In the genomic region with DNA sequence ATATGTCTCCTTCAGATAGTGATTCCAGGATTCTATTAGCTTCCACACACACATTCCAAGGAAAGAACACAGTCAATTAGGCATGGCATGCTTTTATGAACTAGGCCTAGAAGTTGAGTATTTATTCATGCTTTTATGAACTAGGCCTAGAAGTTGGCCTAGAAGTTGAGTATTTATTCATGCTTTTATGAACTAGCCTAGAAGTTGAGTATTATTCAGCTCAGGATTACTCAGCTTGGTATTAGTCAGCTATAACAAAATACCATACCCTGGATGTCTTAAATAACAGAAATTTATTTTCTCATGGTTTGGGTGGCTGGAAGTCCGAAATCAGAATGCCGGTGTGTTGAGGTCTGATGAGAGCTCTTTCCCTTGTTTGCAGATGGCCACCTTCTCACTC, we compare ENCODE assay signal across 27 cellular contexts.
DNase-seq lines count a peak whose midpoint lies in the region; ATAC-seq and TF ChIP-seq lines count a peak whose summit lies in the region.
"Had no signal": no experiment of that assay in that cellular context is flagged by ENCODE, and none has a peak within 500 bp of the region (broad histone marks: within the 10 kb centered on the region; RNA-seq: fewer than 3 reads in every experiment).

No MANE protein-coding gene starts in this region.

- H3K36me3 Mint-ChIP-seq in chondrocyte (ENCODE audit: low read depth) (no peaks in the 10 kb centered on the region), natural killer cell (no peaks in the 10 kb centered on the region)
- H3K36me3 Mint-ChIP-seq: neural progenitor cell had no signal

- intact Hi-C loops in natural killer cell (cut with micrococcal nuclease): no loop called here

- H3K27ac ChIP-seq in AG04450 (ENCODE audit: low read depth, low read length): no peak overlapping the region
- no peak overlapping the region for H3K27ac ChIP-seq in substantia nigra (ENCODE audit: low read depth, low read length, poor library complexity, severe bottlenecking)
- H3K27ac ChIP-seq: gastroesophageal sphincter, HL-60, neural progenitor cell, RWPE1, transverse colon, VCaP had no signal

- H3K4me3 ChIP-seq in AG04450 (ENCODE audit: low read depth, low read length): no peak overlapping the region
- H3K4me3 ChIP-seq: gastroesophageal sphincter, HAP-1, lung, neural progenitor cell, transverse colon had no signal

- no peaks in the 10 kb centered on the region for H3K9me3 ChIP-seq in AG04450 (ENCODE audit: control insufficient read depth, insufficient read depth, low read length)
- H3K9me3 ChIP-seq: gastroesophageal sphincter, HAP-1, SK-N-SH, transverse colon had no signal

- no peaks in the 10 kb centered on the region for H3K27me3 Mint-ChIP-seq in chondrocyte (ENCODE audit: low read depth)
- H3K27me3 Mint-ChIP-seq in natural killer cell (ENCODE audit: low read depth in 2 of 2): no peaks in the 10 kb centered on the region
- H3K27me3 Mint-ChIP-seq: activated CD4-positive, alpha-beta T cell treated with anti-CD3 and anti-CD28 coated beads, Interleukin-2, amount 10 ng/mL, durations not matched to agents 24 days and 14 days; central memory CD8-positive, alpha-beta T cell; stimulated activated naive CD8-positive, alpha-beta T cell treated with anti-CD3 and anti-CD28 coated beads, Interleukin-15, amount 100 ng/mL, for 72 hours had no signal

- CTCF ChIA-PET in AG04450 (lab: Charles Lee): no interaction called here

- H3K9me3 Mint-ChIP-seq in chondrocyte (ENCODE audit: low read depth) (no peaks in the 10 kb centered on the region), natural killer cell (peaks cover 0 to 5% of the 10 kb centered on the region in 2 donors)
- H3K9me3 Mint-ChIP-seq: activated CD4-positive, alpha-beta T cell treated with anti-CD3 and anti-CD28 coated beads, Interleukin-2, amount 10 ng/mL, durations not matched to agents 24 days and 14 days; neural progenitor cell had no signal

- H3K27ac Mint-ChIP-seq in chondrocyte (ENCODE audit: unreplicated experiment) (peak overlapping the region; percentile 85), natural killer cell (no peak overlapping the region)
- H3K27ac Mint-ChIP-seq: activated CD4-positive, alpha-beta T cell treated with anti-CD3 and anti-CD28 coated beads, Interleukin-2, amount 10 ng/mL, durations not matched to agents 24 days and 14 days; activated naive CD4-positive, alpha-beta T cell treated with anti-CD3 and anti-CD28 coated beads for 36 hours; activated T-cell treated with anti-CD3 and anti-CD28 coated beads, Interleukin-2, amount 50 U/mL, for 72 hours; neural progenitor cell; stimulated activated naive CD8-positive, alpha-beta T cell treated with anti-CD3 and anti-CD28 coated beads, Interleukin-15, amount 100 ng/mL, for 72 hours had no signal

- TF ChIP-seq CTCF in AG04450 (IDR thresholded peaks at IDR 0.05; ENCODE audit: low read depth, low read length) (no peak), chondrocyte (IDR thresholded peaks at IDR 0.05) (no peak), natural killer cell (IDR thresholded peaks at IDR 0.05) (no peak)

- POLR2A ChIA-PET in AG04450 (lab: Yijun Ruan, JAX): no interaction called here

- H3K4me1 Mint-ChIP-seq in chondrocyte (ENCODE audit: low read depth) (peaks cover 37% of the 10 kb centered on the region), natural killer cell (no peaks in the 10 kb centered on the region)
- H3K4me1 Mint-ChIP-seq: activated CD4-positive, alpha-beta T cell treated with anti-CD3 and anti-CD28 coated beads, Interleukin-2, amount 10 ng/mL, durations not matched to agents 24 days and 14 days; central memory CD8-positive, alpha-beta T cell; neural progenitor cell; stimulated activated naive CD8-positive, alpha-beta T cell treated with anti-CD3 and anti-CD28 coated beads, Interleukin-15, amount 100 ng/mL, for 72 hours had no signal

- ATAC-seq in natural killer cell: no peak
- ATAC-seq: activated T-cell treated with anti-CD3 and anti-CD28 coated beads, Interleukin-2, amount 50 U/mL, for 72 hours; gastroesophageal sphincter; stimulated activated naive CD8-positive, alpha-beta T cell treated with anti-CD3 and anti-CD28 coated beads, Interleukin-15, amount 100 ng/mL, for 72 hours had no signal

- H3K27me3 ChIP-seq in AG04450 (ENCODE audit: control insufficient read depth, insufficient read depth, low read length): no peaks in the 10 kb centered on the region
- H3K27me3 ChIP-seq: gastroesophageal sphincter, neural progenitor cell, transverse colon had no signal

- H3K4me3 Mint-ChIP-seq in chondrocyte (ENCODE audit: unreplicated experiment): no peak overlapping the region
- H3K4me3 Mint-ChIP-seq in natural killer cell: no peak overlapping the region
- H3K4me3 Mint-ChIP-seq: activated CD4-positive, alpha-beta T cell treated with anti-CD3 and anti-CD28 coated beads, Interleukin-2, amount 10 ng/mL, durations not matched to agents 24 days and 14 days; activated naive CD4-positive, alpha-beta T cell treated with anti-CD3 and anti-CD28 coated beads for 36 hours; activated T-cell treated with anti-CD3 and anti-CD28 coated beads, Interleukin-2, amount 50 U/mL, for 72 hours; central memory CD8-positive, alpha-beta T cell; neural progenitor cell; stimulated activated naive CD8-positive, alpha-beta T cell treated with anti-CD3 and anti-CD28 coated beads, Interleukin-15, amount 100 ng/mL, for 72 hours had no signal

- DNase-seq in AG04450 (ENCODE audit: low read depth, low spot score) (peak; percentile 2), LHCN-M2 (ENCODE audit: low read depth) (peak; percentile 26), chondrocyte (ENCODE audit: low spot score) (no peak), kidney glomerular epithelial cell (lab: John Stamatoyannopoulos, UW) (peak; percentile 12), SHP77 treated with DMSO at 0.1 percent for 48 hours (lab: John Stamatoyannopoulos, UW) (no peak), natural killer cell (no peak), substantia nigra (lab: John Stamatoyannopoulos, UW) (no peak), NCI-H1436 (lab: John Stamatoyannopoulos, UW) (no peak)
- DNase-seq: activated CD4-positive, alpha-beta T cell treated with anti-CD3 and anti-CD28 coated beads, Interleukin-2, amount 10 ng/mL, durations not matched to agents 24 days and 14 days; activated naive CD4-positive, alpha-beta T cell treated with anti-CD3 and anti-CD28 coated beads for 36 hours; activated T-cell treated with anti-CD3 and anti-CD28 coated beads, Interleukin-2, amount 50 U/mL, for 72 hours; aorta; C1 segment of cervical spinal cord; Calu3; NCI-H1092; NCI-H2029; SK-N-SH; stimulated activated naive CD8-positive, alpha-beta T cell treated with anti-CD3 and anti-CD28 coated beads, Interleukin-15, amount 100 ng/mL, for 72 hours; transverse colon had no signal

Comparison
In these comparisons a context has a peak if more than half of its experiments do, and no peak if none do; other contexts are left out.
1. DNase-seq: peak in AG04450 (single experiment), LHCN-M2 (single experiment) and kidney glomerular epithelial cell (single experiment); none in chondrocyte (single experiment), SHP77 treated with DMSO at 0.1 percent for 48 hours (single experiment), natural killer cell (single experiment), substantia nigra (0 of 49) and NCI-H1436 (single experiment).